Comparison of ENCODE assay signal across 1 cellular context in genomic region chr7:29622335-29623265, GRCh38.
TF ChIP-seq lines count a peak whose summit lies in the region.

No MANE protein-coding gene starts in this region.

TF ChIP-seq in HCT116, 20 proteins besides CTCF, POLR2A, EP300 and RAD21 (continued from another document):
- TF ChIP-seq EGR1 (IDR thresholded peaks at IDR 0.05; ENCODE audit: low read depth): no peak
- TF ChIP-seq ZFX (IDR thresholded peaks at IDR 0.05): no peak
- peak; percentile 41 for TF ChIP-seq CBX3 (IDR thresholded peaks at IDR 0.05; ENCODE audit: low read depth)
- no peak for TF ChIP-seq SIN3A (IDR thresholded peaks at IDR 0.05; ENCODE audit: low read depth)
- TF ChIP-seq POLR2AphosphoS5 (IDR thresholded peaks at IDR 0.05; ENCODE audit: low read depth, low read length): peak; percentile 24; the same call in 1 of the 2 replicates
- TF ChIP-seq CEBPB (IDR thresholded peaks at IDR 0.05; ENCODE audit: low read depth): peak; percentile 78
- TF ChIP-seq SRF (IDR thresholded peaks at IDR 0.05; ENCODE audit: low read depth): no peak
- no peak for TF ChIP-seq EZH2 (IDR thresholded peaks at IDR 0.05)
- TF ChIP-seq TCF7L2 (IDR thresholded peaks at IDR 0.05; ENCODE audit: borderline replicate concordance, extremely low read depth, insufficient read depth, insufficient read length): peak; percentile 33
- TF ChIP-seq YY1 (IDR thresholded peaks at IDR 0.05; ENCODE audit: extremely low read depth, insufficient replicate concordance, low read depth, low read length): peak; percentile 40
- no peak for TF ChIP-seq ZBTB33 (IDR thresholded peaks at IDR 0.05; ENCODE audit: extremely low read depth, insufficient replicate concordance, low read length)
- TF ChIP-seq ATF3 (IDR thresholded peaks at IDR 0.05): no peak
